Comparison of ENCODE assay signal across 1 cellular context in the genomic region with DNA sequence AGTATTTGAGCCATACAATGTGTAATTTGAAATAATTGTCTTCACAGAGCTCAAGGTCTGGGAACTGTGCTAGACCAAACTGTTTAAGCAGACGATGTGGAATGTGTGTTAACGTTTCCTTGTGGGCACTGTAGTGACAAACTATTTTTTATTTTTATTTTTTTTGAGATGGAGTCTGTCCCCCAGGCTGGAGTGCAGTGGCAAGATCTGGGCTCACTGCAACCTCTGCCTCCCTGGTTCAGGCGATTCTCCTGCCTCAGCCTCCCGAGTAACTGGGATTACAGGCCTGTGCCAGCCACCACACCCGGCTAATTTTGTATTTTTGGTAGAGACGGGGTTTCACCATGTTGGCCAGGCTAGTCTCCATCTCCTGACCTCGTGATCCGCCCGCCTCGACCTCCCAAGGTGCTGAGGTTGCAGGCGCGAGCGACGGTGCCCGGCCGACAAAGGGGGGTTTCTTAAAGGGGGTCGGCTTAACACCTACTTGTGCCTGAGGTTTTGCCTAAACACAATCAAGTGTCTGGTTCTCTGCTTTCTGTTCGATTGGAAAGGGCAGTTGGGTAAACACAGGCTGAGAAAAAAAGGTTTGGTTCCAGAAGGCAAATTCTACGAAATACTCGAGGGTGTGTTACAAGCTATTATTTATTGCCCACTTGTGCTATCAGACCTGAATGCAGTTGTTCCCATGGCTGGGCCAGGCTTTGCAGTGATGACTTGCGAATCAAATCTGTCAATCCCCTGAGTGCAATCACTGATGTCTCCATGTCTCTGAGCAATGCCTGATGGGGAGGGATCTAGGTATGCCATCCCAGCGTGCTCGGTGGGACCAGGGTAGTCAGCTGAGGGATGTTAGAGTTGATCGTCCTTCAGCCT.
TF ChIP-seq lines count a peak whose summit lies in the region.

No MANE protein-coding gene starts in this region.

TF ChIP-seq in IMR-90, 13 proteins besides CTCF, POLR2A, EP300 and RAD21 (continued from another document):
- no peak for TF ChIP-seq RFX5 (IDR thresholded peaks at IDR 0.05; ENCODE audit: low read depth, low read length)
- TF ChIP-seq MAFK (IDR thresholded peaks at IDR 0.05; ENCODE audit: low read depth, low read length) = no peak
- no peak for TF ChIP-seq RCOR1 (IDR thresholded peaks at IDR 0.05; ENCODE audit: insufficient replicate concordance, low read length)
